8 cellular contexts compared by ENCODE assay signal in the genomic region with DNA sequence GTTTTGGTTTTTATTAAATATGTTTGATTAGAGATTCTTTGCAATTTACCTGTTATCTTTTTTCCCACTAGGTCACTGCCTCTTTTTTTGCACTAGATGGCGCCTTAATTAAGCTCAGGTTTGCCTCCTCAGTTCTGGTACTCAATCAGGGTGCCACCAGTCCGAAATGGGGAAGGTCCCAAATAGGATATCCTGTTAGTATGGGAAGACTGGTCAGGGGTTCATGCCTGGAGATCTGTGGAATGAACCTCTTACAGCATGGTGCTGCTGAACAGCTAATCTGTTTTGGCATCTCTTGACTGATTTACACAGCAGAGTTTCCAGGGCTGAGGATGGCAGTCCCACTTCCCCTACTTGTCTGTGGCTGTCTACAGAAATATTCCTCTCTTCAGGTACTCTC. TPM values are rescaled to one million over a fixed set of nuclear protein-coding genes. Genes with fewer than 3 reads are reported as not detected.
DNase-seq lines count a peak whose midpoint lies in the region; ATAC-seq and TF ChIP-seq lines count a peak whose summit lies in the region.

No MANE protein-coding gene starts in this region.

- H3K4me1 ChIP-seq in RWPE2 (ENCODE audit: insufficient read depth, poor library complexity, severe bottlenecking) (peaks cover 8% of the 10 kb centered on the region), transverse colon (no peaks in the 10 kb centered on the region)

- peak; percentile 22 for TF ChIP-seq CTCF in CD14-positive monocyte (IDR thresholded peaks at IDR 0.05)
- peak; percentile 67 for TF ChIP-seq CTCF in RWPE2 (IDR thresholded peaks at IDR 0.05; ENCODE audit: poor library complexity, severe bottlenecking)
- peak; percentile 55 for TF ChIP-seq CTCF in fibroblast of mammary gland (conservative IDR thresholded peaks at IDR 0.05; ENCODE audit: control insufficient read depth, insufficient read depth, low read depth, low read length)
- TF ChIP-seq CTCF in transverse colon (IDR thresholded peaks at IDR 0.05): peak; percentile 23 to 53 (median 43)

- ATAC-seq in GM18511 (IDR thresholded peaks at IDR 0.05; ENCODE audit: unreplicated experiment) (peak; percentile 55), RWPE2 (ENCODE audit: low read depth) (no peak), HG03159 (IDR thresholded peaks at IDR 0.05; ENCODE audit: unreplicated experiment) (no peak), HG03045 (IDR thresholded peaks at IDR 0.05; ENCODE audit: unreplicated experiment) (no peak)

- H3K27ac Mint-ChIP-seq in CD14-positive monocyte: no peak overlapping the region

- H3K4me1 Mint-ChIP-seq in CD14-positive monocyte: peaks cover 8% of the 10 kb centered on the region

- TF ChIP-seq POLR2A in transverse colon (IDR thresholded peaks at IDR 0.05): no peak

- no peak overlapping the region for H3K4me3 Mint-ChIP-seq in CD14-positive monocyte

- H3K9me3 Mint-ChIP-seq in CD14-positive monocyte: peaks cover 0 to under 1% (median 0%) of the 10 kb centered on the region in 7 donors

- no peak overlapping the region for H3K27ac ChIP-seq in RWPE2 (ENCODE audit: poor library complexity, severe bottlenecking)
- no peak overlapping the region for H3K27ac ChIP-seq in transverse colon

- H3K4me3 ChIP-seq in RWPE2 (ENCODE audit: severe bottlenecking) (no peak overlapping the region), fibroblast of mammary gland (ENCODE audit: control insufficient read depth, low read depth, low read length) (no peak overlapping the region), transverse colon (no peak overlapping the region)

- peaks cover 0 to 4% (median 3%) of the 10 kb centered on the region in 3 donors for H3K27me3 Mint-ChIP-seq in CD14-positive monocyte (ENCODE audit: low read depth in 3 of 3)

- H3K36me3 ChIP-seq in RWPE2 (ENCODE audit: low read depth): no peaks in the 10 kb centered on the region
- H3K36me3 ChIP-seq in transverse colon: no peaks in the 10 kb centered on the region

- H3K27me3 ChIP-seq in RWPE2 (ENCODE audit: insufficient read depth, poor library complexity, severe bottlenecking) (no peaks in the 10 kb centered on the region), transverse colon (no peaks in the 10 kb centered on the region)

- H3K9me3 ChIP-seq in RWPE2 (ENCODE audit: severe bottlenecking): no peaks in the 10 kb centered on the region
- H3K9me3 ChIP-seq in transverse colon: no peaks in the 10 kb centered on the region

- no peak for TF ChIP-seq EP300 in transverse colon (IDR thresholded peaks at IDR 0.05; ENCODE audit: low read depth)

- intact Hi-C loops in CD14-positive monocyte (cut with micrococcal nuclease): no loop called here
- intact Hi-C loops in transverse colon (cut with DNase I; ENCODE audit: low total_unique reads): no loop called here

- DNase-seq in CD14-positive monocyte (ENCODE audit: low spot score) (no peak), RWPE2 (ENCODE audit: low spot score) (no peak), fibroblast of mammary gland (ENCODE audit: low read depth) (peak; percentile 26), transverse colon (no peak), epidermal melanocyte (ENCODE audit: insufficient read length, low spot score) (no peak)

- in situ Hi-C loops in transverse colon (cut with MboI; ENCODE audit: low pct_ligation_motif_present in 1 of 4, low pct_unique_long_range_greater_than_20kb in 1 of 4, low sequenced_read_pairs in 3 of 4): loop anchor here in 1 of 4 donors (10.0 kb wide), 1 partner anchor 54 kb away; no protein-coding TSS in a partner anchor

- WGBS in transverse colon (ENCODE audit: low coverage in 1 of 2), 2 donors: 11% methylated on average over 2 of the region's 2 CpGs; no CpG with 5 or more reads in 1 of the 2 donors

- H3K36me3 Mint-ChIP-seq in CD14-positive monocyte: no peaks in the 10 kb centered on the region

RNA-seq across cellular contexts. Expression of a gene that starts 24.2 kb away (rescaled TPM):
- not detected for polyA plus RNA-seq in CD14-positive monocyte
- total RNA-seq in transverse colon: under 1 TPM in 2 of 4 donors, not detected in 2; 0.37 to 0.68 TPM

RNA-seq across cellular contexts. Expression of a gene that starts 38.5 kb away (rescaled TPM):
- polyA plus RNA-seq in CD14-positive monocyte: not detected
- not detected for total RNA-seq in transverse colon
